ENCODE assay signal across 19 cellular contexts in the genomic region with DNA sequence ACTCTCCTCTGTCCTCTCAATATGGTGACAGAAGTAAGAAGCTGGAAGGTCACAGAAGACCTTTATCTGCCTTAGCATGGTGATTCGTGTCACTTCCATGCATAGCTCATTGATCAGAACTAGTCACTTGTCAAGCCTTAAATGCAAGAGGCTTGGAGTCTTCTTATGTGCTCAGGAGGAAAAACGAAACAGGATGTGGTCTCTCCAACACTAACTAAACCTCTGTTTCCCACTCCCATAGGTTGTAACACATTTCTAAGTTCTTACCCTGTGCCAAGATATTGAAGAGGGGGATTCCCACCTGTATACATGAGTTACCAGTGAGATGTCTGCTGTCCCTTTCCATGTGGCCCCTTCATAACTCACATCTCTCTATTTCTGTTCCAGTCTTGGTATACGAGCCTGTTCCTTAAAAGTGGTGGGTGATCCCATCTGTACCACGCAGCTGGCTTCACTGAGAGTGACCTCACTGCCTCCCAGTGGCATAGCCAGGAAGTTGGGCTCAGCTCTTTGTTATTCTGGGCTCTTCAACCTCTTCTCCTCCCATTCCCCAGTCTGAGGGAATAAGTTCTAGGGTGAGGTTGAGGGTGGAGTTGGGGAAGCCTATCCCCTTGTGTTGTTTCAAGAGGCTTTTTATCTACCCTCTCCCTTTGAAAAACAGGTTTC.
DNase-seq lines count a peak whose midpoint lies in the region; ATAC-seq and TF ChIP-seq lines count a peak whose summit lies in the region.
"Had no signal": no experiment of that assay in that cellular context is flagged by ENCODE, and none has a peak within 500 bp of the region (broad histone marks: within the 10 kb centered on the region; RNA-seq: fewer than 3 reads in every experiment).

No MANE protein-coding gene starts in this region.

- no peak overlapping the region for H3K27ac ChIP-seq in GM23338 (ENCODE audit: low read depth)
- H3K27ac ChIP-seq: left lung had no signal

- H3F3A ChIP-seq in GM23338 (replicated peaks; ENCODE audit: low read depth) = no peaks in the 10 kb centered on the region

- no peak overlapping the region for H3K4me3 Mint-ChIP-seq in GM23338
- H3K4me3 Mint-ChIP-seq: activated CD4-positive, alpha-beta T cell treated with anti-CD3 and anti-CD28 coated beads, Interleukin-2, amount 10 ng/mL, durations not matched to agents 24 days and 14 days; brain; dendritic cell treated with granulocyte-macrophage colony-stimulating factor and Interleukin-4, amounts not matched to agents 40 ng/mL and 50 ng/mL, for 4 days; naive thymus-derived CD8-positive, alpha-beta T cell had no signal

- no peaks in the 10 kb centered on the region; the same call in 2 of the 3 replicates for H3K36me3 Mint-ChIP-seq in GM23338 (ENCODE audit: low read depth)
- H3K36me3 Mint-ChIP-seq: activated naive CD4-positive, alpha-beta T cell treated with anti-CD3 and anti-CD28 coated beads, Interleukin-2, amount 50 U/mL, for 72 hours; brain; naive thymus-derived CD8-positive, alpha-beta T cell had no signal

- no peak for DNase-seq in BE2C
- DNase-seq in GM23338 (ENCODE audit: low spot score) = peak; percentile 46
- peak; percentile 8 for DNase-seq in RPMI7951 (ENCODE audit: low read depth)
- DNase-seq in kidney tubule cell (ENCODE audit: low spot score) = peak; percentile 47
- DNase-seq in activated effector memory CD4-positive, alpha-beta T cell treated with anti-CD3 and anti-CD28 coated beads, Interleukin-2, amount 50 U/mL, for 16 hours = no peak
- no peak for DNase-seq in left cardiac atrium
- DNase-seq in stimulated activated CD4-positive, alpha-beta T cell treated with anti-CD3 and anti-CD28 coated beads, Interleukin-15, amount 100 ng/mL, for 24 hours = no peak
- no peak for DNase-seq in DMS153 (lab: John Stamatoyannopoulos, UW)
- DNase-seq: activated CD4-positive, alpha-beta T cell treated with anti-CD3 and anti-CD28 coated beads, Interleukin-2, amount 10 ng/mL, durations not matched to agents 24 days and 14 days; DMS79 treated with DMSO at 0.1 percent for 48 hours; head of caudate nucleus; left lung; MM.1S; naive thymus-derived CD8-positive, alpha-beta T cell; NCI-H2107; T1000 had no signal

- no peaks in the 10 kb centered on the region for H3K9me3 ChIP-seq in BE2C

- no peaks in the 10 kb centered on the region for H3K79me2 ChIP-seq in GM23338 (replicated peaks; ENCODE audit: insufficient read depth)

- peaks cover 15% of the 10 kb centered on the region for H3K27me3 Mint-ChIP-seq in GM23338 (ENCODE audit: insufficient read depth, low read depth, poor library complexity)
- H3K27me3 Mint-ChIP-seq: activated CD4-positive, alpha-beta T cell treated with anti-CD3 and anti-CD28 coated beads, Interleukin-2, amount 10 ng/mL, durations not matched to agents 24 days and 14 days; dendritic cell treated with granulocyte-macrophage colony-stimulating factor and Interleukin-4, amounts not matched to agents 40 ng/mL and 50 ng/mL, for 4 days had no signal

- H3K4me1 ChIP-seq in BE2C = no peaks in the 10 kb centered on the region
- no peaks in the 10 kb centered on the region for H3K4me1 ChIP-seq in GM23338 (ENCODE audit: insufficient read depth)
- H3K4me1 ChIP-seq: left lung had no signal

- H3K36me3 ChIP-seq in BE2C (no peaks in the 10 kb centered on the region), GM23338 (ENCODE audit: insufficient read depth) (no peaks in the 10 kb centered on the region)
- H3K36me3 ChIP-seq: left lung had no signal

- no peak overlapping the region for H3K4me3 ChIP-seq in BE2C (ENCODE audit: low read depth, low read length)
- H3K4me3 ChIP-seq in GM23338 = no peak overlapping the region
- H3K4me3 ChIP-seq: left lung had no signal

- peaks cover 3% of the 10 kb centered on the region; the same call in 1 of the 3 replicates for H3K9me3 Mint-ChIP-seq in GM23338
- H3K9me3 Mint-ChIP-seq: activated CD4-positive, alpha-beta T cell treated with anti-CD3 and anti-CD28 coated beads, Interleukin-2, amount 10 ng/mL, durations not matched to agents 24 days and 14 days had no signal

- H3K9me2 ChIP-seq in GM23338 (ENCODE audit: insufficient read depth) = peaks cover 5% of the 10 kb centered on the region; the same call in 1 of the 2 replicates

- no peak overlapping the region for H3K27ac Mint-ChIP-seq in GM23338
- H3K27ac Mint-ChIP-seq: activated CD4-positive, alpha-beta T cell treated with anti-CD3 and anti-CD28 coated beads, Interleukin-2, amount 10 ng/mL, durations not matched to agents 24 days and 14 days; dendritic cell treated with granulocyte-macrophage colony-stimulating factor and Interleukin-4, amounts not matched to agents 40 ng/mL and 50 ng/mL, for 4 days had no signal

- no peaks in the 10 kb centered on the region for H3K4me1 Mint-ChIP-seq in GM23338
- H3K4me1 Mint-ChIP-seq: activated CD4-positive, alpha-beta T cell treated with anti-CD3 and anti-CD28 coated beads, Interleukin-2, amount 10 ng/mL, durations not matched to agents 24 days and 14 days; brain; naive thymus-derived CD8-positive, alpha-beta T cell had no signal

- H3K27me3 ChIP-seq in BE2C (no peaks in the 10 kb centered on the region), GM23338 (ENCODE audit: insufficient read depth) (no peaks in the 10 kb centered on the region)
- H3K27me3 ChIP-seq: left lung had no signal

- TF ChIP-seq CTCF in BE2C (IDR thresholded peaks at IDR 0.05; ENCODE audit: low read depth, low read length) (peak; percentile 13; the same call in 1 of the 2 replicates), GM23338 (conservative IDR thresholded peaks at IDR 0.05; ENCODE audit: low read depth in 2 of 2) (peak; percentile 42 to 65)

- intact Hi-C loops in left cardiac atrium (cut with DNase I) = no loop called here

- H4K20me1 ChIP-seq in GM23338 (replicated peaks; ENCODE audit: insufficient read depth) = no peaks in the 10 kb centered on the region

- 0 out of 2 replicates have a peak overlapping the region, but pooled peaks have one; percentile 52 for H2AFZ ChIP-seq in GM23338

- ATAC-seq in GM23338 (peak; percentile 88), left cardiac atrium (no peak)
- ATAC-seq: activated naive CD4-positive, alpha-beta T cell treated with anti-CD3 and anti-CD28 coated beads, Interleukin-2, amount 50 U/mL, for 72 hours; left lung; naive thymus-derived CD8-positive, alpha-beta T cell had no signal

- H3K4me2 ChIP-seq in GM23338 = no peak overlapping the region

TF ChIP-seq in GM23338, 12 proteins besides CTCF, POLR2A, EP300 and RAD21 (continues in another document):
- TF ChIP-seq, protein P1, sequence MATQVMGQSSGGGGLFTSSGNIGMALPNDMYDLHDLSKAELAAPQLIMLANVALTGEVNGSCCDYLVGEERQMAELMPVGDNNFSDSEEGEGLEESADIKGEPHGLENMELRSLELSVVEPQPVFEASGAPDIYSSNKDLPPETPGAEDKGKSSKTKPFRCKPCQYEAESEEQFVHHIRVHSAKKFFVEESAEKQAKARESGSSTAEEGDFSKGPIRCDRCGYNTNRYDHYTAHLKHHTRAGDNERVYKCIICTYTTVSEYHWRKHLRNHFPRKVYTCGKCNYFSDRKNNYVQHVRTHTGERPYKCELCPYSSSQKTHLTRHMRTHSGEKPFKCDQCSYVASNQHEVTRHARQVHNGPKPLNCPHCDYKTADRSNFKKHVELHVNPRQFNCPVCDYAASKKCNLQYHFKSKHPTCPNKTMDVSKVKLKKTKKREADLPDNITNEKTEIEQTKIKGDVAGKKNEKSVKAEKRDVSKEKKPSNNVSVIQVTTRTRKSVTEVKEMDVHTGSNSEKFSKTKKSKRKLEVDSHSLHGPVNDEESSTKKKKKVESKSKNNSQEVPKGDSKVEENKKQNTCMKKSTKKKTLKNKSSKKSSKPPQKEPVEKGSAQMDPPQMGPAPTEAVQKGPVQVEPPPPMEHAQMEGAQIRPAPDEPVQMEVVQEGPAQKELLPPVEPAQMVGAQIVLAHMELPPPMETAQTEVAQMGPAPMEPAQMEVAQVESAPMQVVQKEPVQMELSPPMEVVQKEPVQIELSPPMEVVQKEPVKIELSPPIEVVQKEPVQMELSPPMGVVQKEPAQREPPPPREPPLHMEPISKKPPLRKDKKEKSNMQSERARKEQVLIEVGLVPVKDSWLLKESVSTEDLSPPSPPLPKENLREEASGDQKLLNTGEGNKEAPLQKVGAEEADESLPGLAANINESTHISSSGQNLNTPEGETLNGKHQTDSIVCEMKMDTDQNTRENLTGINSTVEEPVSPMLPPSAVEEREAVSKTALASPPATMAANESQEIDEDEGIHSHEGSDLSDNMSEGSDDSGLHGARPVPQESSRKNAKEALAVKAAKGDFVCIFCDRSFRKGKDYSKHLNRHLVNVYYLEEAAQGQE (IDR thresholded peaks at IDR 0.05; ENCODE audit: unreplicated experiment) = no peak
- TF ChIP-seq EZH2 (IDR thresholded peaks at IDR 0.05; ENCODE audit: low read depth, unreplicated experiment) (no peak), POLR2AphosphoS5 (IDR thresholded peaks at IDR 0.05; ENCODE audit: low read depth) (no peak), STAT1 (IDR thresholded peaks at IDR 0.05; ENCODE audit: unreplicated experiment) (no peak)
- TF ChIP-seq, protein P2, sequence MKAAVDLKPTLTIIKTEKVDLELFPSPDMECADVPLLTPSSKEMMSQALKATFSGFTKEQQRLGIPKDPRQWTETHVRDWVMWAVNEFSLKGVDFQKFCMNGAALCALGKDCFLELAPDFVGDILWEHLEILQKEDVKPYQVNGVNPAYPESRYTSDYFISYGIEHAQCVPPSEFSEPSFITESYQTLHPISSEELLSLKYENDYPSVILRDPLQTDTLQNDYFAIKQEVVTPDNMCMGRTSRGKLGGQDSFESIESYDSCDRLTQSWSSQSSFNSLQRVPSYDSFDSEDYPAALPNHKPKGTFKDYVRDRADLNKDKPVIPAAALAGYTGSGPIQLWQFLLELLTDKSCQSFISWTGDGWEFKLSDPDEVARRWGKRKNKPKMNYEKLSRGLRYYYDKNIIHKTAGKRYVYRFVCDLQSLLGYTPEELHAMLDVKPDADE (IDR thresholded peaks at IDR 0.05) = no peak

Comparison
In these comparisons a context has a peak if more than half of its experiments do, and no peak if none do; other contexts are left out.
1. DNase-seq: peak in GM23338 (single experiment), RPMI7951 (single experiment) and kidney tubule cell (single experiment); none in BE2C (single experiment), activated effector memory CD4-positive, alpha-beta T cell treated with anti-CD3 and anti-CD28 coated beads, Interleukin-2, amount 50 U/mL, for 16 hours (single experiment), left cardiac atrium (single experiment), stimulated activated CD4-positive, alpha-beta T cell treated with anti-CD3 and anti-CD28 coated beads, Interleukin-15, amount 100 ng/mL, for 24 hours (single experiment) and DMS153 (single experiment).